ENCODE assay signal across 13 cellular contexts in the genomic region with DNA sequence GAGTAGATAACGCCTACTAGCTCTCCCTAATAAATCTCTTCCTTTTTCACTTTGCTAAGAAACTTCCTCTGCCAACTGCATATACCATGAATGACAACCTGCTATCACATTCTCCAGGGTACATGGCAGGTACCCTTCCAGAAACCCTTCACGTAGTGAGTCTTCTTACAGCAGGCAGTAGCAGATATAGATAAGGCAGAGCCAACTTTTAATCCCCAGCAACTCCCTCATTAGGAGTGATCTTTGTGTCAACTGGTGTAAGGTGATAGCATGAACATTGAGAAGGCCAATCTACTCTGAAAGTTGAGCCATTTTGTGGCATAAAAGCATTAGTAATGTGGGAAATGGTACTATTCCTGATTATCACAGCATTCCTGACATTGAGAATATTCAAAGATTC. TPM values are rescaled to one million over a fixed set of nuclear protein-coding genes. Genes with fewer than 3 reads are reported as not detected.
DNase-seq lines count a peak whose midpoint lies in the region; ATAC-seq and TF ChIP-seq lines count a peak whose summit lies in the region.
"Had no signal": no experiment of that assay in that cellular context is flagged by ENCODE, and none has a peak within 500 bp of the region (broad histone marks: within the 10 kb centered on the region; RNA-seq: fewer than 3 reads in every experiment).

No MANE protein-coding gene starts in this region.

- H3K4me1 Mint-ChIP-seq in activated CD4-positive, alpha-beta T cell treated with anti-CD3 and anti-CD28 coated beads, Interleukin-2, amount 10 ng/mL, durations not matched to agents 7 days and 5 days = peaks cover 80% of the 10 kb centered on the region
- H3K4me1 Mint-ChIP-seq in activated naive CD8-positive, alpha-beta T cell treated with anti-CD3 and anti-CD28 coated beads for 36 hours = peaks cover 82% of the 10 kb centered on the region
- H3K4me1 Mint-ChIP-seq in stimulated activated effector memory CD8-positive, alpha-beta T cell treated with anti-CD3 and anti-CD28 coated beads, Interleukin-12 subunit alpha, Interleukin-12 subunit beta, amount 100 ng/mL, for 72 hours = peaks cover 76% of the 10 kb centered on the region

- no peaks in the 10 kb centered on the region for H4K20me1 ChIP-seq in OCI-LY1 (ENCODE audit: insufficient read depth, low read length)

- peak overlapping the region; percentile 86 for H3K27ac Mint-ChIP-seq in activated CD4-positive, alpha-beta T cell treated with anti-CD3 and anti-CD28 coated beads, Interleukin-2, amount 10 ng/mL, durations not matched to agents 7 days and 5 days
- peak overlapping the region; percentile 96 for H3K27ac Mint-ChIP-seq in activated naive CD8-positive, alpha-beta T cell treated with anti-CD3 and anti-CD28 coated beads for 36 hours
- H3K27ac Mint-ChIP-seq in stimulated activated effector memory CD8-positive, alpha-beta T cell treated with anti-CD3 and anti-CD28 coated beads, Interleukin-12 subunit alpha, Interleukin-12 subunit beta, amount 100 ng/mL, for 72 hours = peak overlapping the region; percentile 81

- peaks cover 32% of the 10 kb centered on the region for H3K36me3 ChIP-seq in OCI-LY1 (ENCODE audit: insufficient read depth, low read length)
- H3K36me3 ChIP-seq: gastrocnemius medialis, tibial artery had no signal

- no peaks in the 10 kb centered on the region for H3K9me3 ChIP-seq in OCI-LY1 (ENCODE audit: low read length)
- H3K9me3 ChIP-seq: A549, gastrocnemius medialis, tibial artery had no signal

- CTCF ChIA-PET in activated CD4-positive, alpha-beta T cell treated with anti-CD3 and anti-CD28 coated beads, Interleukin-2, amount 10 ng/mL, durations not matched to agents 7 days and 5 days (lab: Charles Lee) = interaction anchor here (1.0 to 2.4 kb wide), 13 partner anchors 10 to 160 kb away, joined by 3 to 11 read pairs (median 4); no protein-coding TSS in a partner anchor

- peaks cover 31% of the 10 kb centered on the region for H3K36me3 Mint-ChIP-seq in activated CD4-positive, alpha-beta T cell treated with anti-CD3 and anti-CD28 coated beads, Interleukin-2, amount 10 ng/mL, durations not matched to agents 7 days and 5 days (ENCODE audit: low read depth)
- peaks cover 19% of the 10 kb centered on the region for H3K36me3 Mint-ChIP-seq in activated naive CD8-positive, alpha-beta T cell treated with anti-CD3 and anti-CD28 coated beads for 36 hours
- peaks cover 6% of the 10 kb centered on the region for H3K36me3 Mint-ChIP-seq in stimulated activated effector memory CD8-positive, alpha-beta T cell treated with anti-CD3 and anti-CD28 coated beads, Interleukin-12 subunit alpha, Interleukin-12 subunit beta, amount 100 ng/mL, for 72 hours

- H3K27me3 ChIP-seq in OCI-LY1 (ENCODE audit: insufficient read depth, low read length) = no peaks in the 10 kb centered on the region
- H3K27me3 ChIP-seq: gastrocnemius medialis, tibial artery had no signal

- H3K4me3 ChIP-seq in OCI-LY1 (ENCODE audit: low read depth, low read length, poor library complexity, severe bottlenecking) = peak overlapping the region; percentile 88
- H3K4me3 ChIP-seq: A549, gastrocnemius medialis, tibial artery had no signal

- H3F3A ChIP-seq in OCI-LY1 (ENCODE audit: insufficient read depth, low read length) = 0 out of 2 replicates have a peak, but pooled peaks cover 11% of the 10 kb centered on the region

- peaks cover 69% of the 10 kb centered on the region for H3K4me1 ChIP-seq in OCI-LY1 (ENCODE audit: insufficient read depth, low read length, severe bottlenecking)
- H3K4me1 ChIP-seq: A549 had no signal

- peak overlapping the region; percentile 90 for H3K4me2 ChIP-seq in OCI-LY1 (ENCODE audit: low read length)
- H3K4me2 ChIP-seq: A549 had no signal

- no peak for DNase-seq in activated CD4-positive, alpha-beta T cell treated with anti-CD3 and anti-CD28 coated beads, Interleukin-2, amount 10 ng/mL, durations not matched to agents 7 days and 5 days
- no peak for DNase-seq in activated CD4-positive, alpha-beta T cell treated with anti-CD3 and anti-CD28 coated beads, Interleukin-2, amount 50 U/mL, for 48 hours
- no peak for DNase-seq in activated naive CD8-positive, alpha-beta T cell treated with anti-CD3 and anti-CD28 coated beads for 36 hours
- DNase-seq in stimulated activated effector memory CD8-positive, alpha-beta T cell treated with anti-CD3 and anti-CD28 coated beads, Interleukin-12 subunit alpha, Interleukin-12 subunit beta, amount 100 ng/mL, for 72 hours (ENCODE audit: low spot score in 2 of 2) = no peak
- DNase-seq in SIG-M5 treated with dmso at 0.1 percent for 504 hours (lab: John Stamatoyannopoulos, UW; ENCODE audit: unreplicated experiment) = no peak
- DNase-seq: gastrocnemius medialis, NCI-H1436, T-helper 9 cell, tibial artery had no signal

- H2AFZ ChIP-seq in OCI-LY1 (ENCODE audit: low read length) = no peak overlapping the region

- POLR2A ChIA-PET in activated CD4-positive, alpha-beta T cell treated with anti-CD3 and anti-CD28 coated beads, Interleukin-2, amount 10 ng/mL, durations not matched to agents 7 days and 5 days (lab: Charles Lee) = interaction anchor here (0.7 to 1.4 kb wide), 3 partner anchors 13 to 83 kb away, joined by 3 to 6 read pairs (median 3); no protein-coding TSS in a partner anchor

- no peak for ATAC-seq in stimulated activated effector memory CD8-positive, alpha-beta T cell treated with anti-CD3 and anti-CD28 coated beads, Interleukin-12 subunit alpha, Interleukin-12 subunit beta, amount 100 ng/mL, for 72 hours
- no peak for ATAC-seq in GM21528 (IDR thresholded peaks at IDR 0.05; ENCODE audit: low FRiP score, unreplicated experiment)
- no peak for ATAC-seq in GM18505 (IDR thresholded peaks at IDR 0.05; ENCODE audit: unreplicated experiment)
- ATAC-seq: A549, gastrocnemius medialis had no signal

- no peak for TF ChIP-seq POLR2A in GM18505 (IDR thresholded peaks at IDR 0.05; ENCODE audit: borderline replicate concordance, extremely low read depth, insufficient read depth, insufficient read length)

- no peak for TF ChIP-seq CTCF in OCI-LY1 (IDR thresholded peaks at IDR 0.05; ENCODE audit: low read length)

- H3K79me2 ChIP-seq in OCI-LY1 (ENCODE audit: insufficient read depth, low read length) = peaks cover 33% of the 10 kb centered on the region

- peak overlapping the region; percentile 69 for H3K9ac ChIP-seq in OCI-LY1 (ENCODE audit: low read length)

- H3K27ac ChIP-seq in OCI-LY1 (ENCODE audit: low read depth, low read length, poor library complexity, severe bottlenecking) = peak overlapping the region; percentile 99
- H3K27ac ChIP-seq: A549, gastrocnemius medialis, tibial artery had no signal

- H3K27me3 Mint-ChIP-seq in activated CD4-positive, alpha-beta T cell treated with anti-CD3 and anti-CD28 coated beads, Interleukin-2, amount 10 ng/mL, durations not matched to agents 7 days and 5 days = no peaks in the 10 kb centered on the region
- peaks cover 3% of the 10 kb centered on the region for H3K27me3 Mint-ChIP-seq in activated naive CD8-positive, alpha-beta T cell treated with anti-CD3 and anti-CD28 coated beads for 36 hours

- peaks cover 3% of the 10 kb centered on the region for H3K9me3 Mint-ChIP-seq in activated CD4-positive, alpha-beta T cell treated with anti-CD3 and anti-CD28 coated beads, Interleukin-2, amount 10 ng/mL, durations not matched to agents 7 days and 5 days
- H3K9me3 Mint-ChIP-seq in activated naive CD8-positive, alpha-beta T cell treated with anti-CD3 and anti-CD28 coated beads for 36 hours = peaks cover 1% of the 10 kb centered on the region
- H3K9me3 Mint-ChIP-seq in stimulated activated effector memory CD8-positive, alpha-beta T cell treated with anti-CD3 and anti-CD28 coated beads, Interleukin-12 subunit alpha, Interleukin-12 subunit beta, amount 100 ng/mL, for 72 hours = no peaks in the 10 kb centered on the region

- no peaks in the 10 kb centered on the region for H3K9me2 ChIP-seq in OCI-LY1 (ENCODE audit: low read depth, low read length)

- peak overlapping the region; percentile 60 for H3K4me3 Mint-ChIP-seq in activated CD4-positive, alpha-beta T cell treated with anti-CD3 and anti-CD28 coated beads, Interleukin-2, amount 10 ng/mL, durations not matched to agents 7 days and 5 days
- peak overlapping the region; percentile 74 for H3K4me3 Mint-ChIP-seq in activated naive CD8-positive, alpha-beta T cell treated with anti-CD3 and anti-CD28 coated beads for 36 hours
- peak overlapping the region; percentile 73 for H3K4me3 Mint-ChIP-seq in stimulated activated effector memory CD8-positive, alpha-beta T cell treated with anti-CD3 and anti-CD28 coated beads, Interleukin-12 subunit alpha, Interleukin-12 subunit beta, amount 100 ng/mL, for 72 hours

RNA-seq across cellular contexts. Expression of gene STK17B, which starts 5.7 kb away (rescaled TPM):
- 100 to 1,000 TPM; 329 to 403 TPM for total RNA-seq in activated CD4-positive, alpha-beta T cell treated with anti-CD3 and anti-CD28 coated beads, Interleukin-2, amount 10 ng/mL, durations not matched to agents 7 days and 5 days
- 100 to 1,000 TPM; 151 to 157 TPM for total RNA-seq in activated naive CD8-positive, alpha-beta T cell treated with anti-CD3 and anti-CD28 coated beads for 36 hours
